ENCODE assay signal across 8 cellular contexts in the genomic region with DNA sequence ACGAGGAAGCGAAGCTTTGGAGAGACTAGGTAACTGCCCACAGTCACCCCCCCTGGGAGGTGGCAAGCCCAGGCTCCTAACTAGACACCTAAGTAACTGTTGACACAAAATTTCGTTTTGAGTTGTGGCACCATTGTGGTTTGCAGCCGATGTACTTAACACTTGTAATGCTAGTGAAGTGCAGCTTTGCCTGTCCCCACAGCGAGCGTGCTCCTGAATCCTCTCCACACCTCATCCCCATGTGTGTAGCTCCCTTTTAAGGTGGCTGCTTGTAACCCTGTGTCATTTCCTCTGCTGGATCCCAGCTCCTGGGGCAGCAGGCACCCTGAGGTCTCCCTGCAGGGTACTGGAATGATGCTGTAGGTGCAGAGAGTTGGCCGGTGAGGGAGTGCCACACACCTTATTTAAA.
DNase-seq lines count a peak whose midpoint lies in the region; ATAC-seq and TF ChIP-seq lines count a peak whose summit lies in the region.

No MANE protein-coding gene starts in this region.

- intact Hi-C loops in testis (cut with DNase I; ENCODE audit: low total_unique reads), result loop anchor here (10.0 kb wide), 1 partner anchor 263 kb away; no protein-coding TSS in a partner anchor
- intact Hi-C loops in CD4-positive, alpha-beta memory T cell (cut with micrococcal nuclease), result no loop called here
- intact Hi-C loops in activated naive CD4-positive, alpha-beta T cell treated with anti-CD3 and anti-CD28 coated beads for 36 hours (cut with micrococcal nuclease), result no loop called here

- H3K27me3 ChIP-seq in RWPE2 (ENCODE audit: insufficient read depth, poor library complexity, severe bottlenecking) (no peaks in the 10 kb centered on the region), testis (no peaks in the 10 kb centered on the region)
- no peaks in the 10 kb centered on the region for H3K27me3 ChIP-seq in CD4-positive, alpha-beta memory T cell (ENCODE audit: insufficient read depth, low read length)

- no peak for TF ChIP-seq POLR2A in testis (IDR thresholded peaks at IDR 0.05)

- peak overlapping the region; percentile 97 for H3K27ac ChIP-seq in RWPE2 (ENCODE audit: poor library complexity, severe bottlenecking)
- no peak overlapping the region for H3K27ac ChIP-seq in testis
- H3K27ac ChIP-seq in CD4-positive, alpha-beta memory T cell (ENCODE audit: low read depth, low read length), result no peak overlapping the region

- 65 to 74% methylated on average over 7 of the region's 7 CpGs for WGBS in testis, 2 donors

- CTCF ChIA-PET in CD4-positive, alpha-beta memory T cell (lab: Charles Lee; ENCODE audit: partially characterized antibody), result no interaction called here
- CTCF ChIA-PET in activated naive CD4-positive, alpha-beta T cell treated with anti-CD3 and anti-CD28 coated beads for 36 hours (lab: Charles Lee), result interaction anchor here (1.2 kb wide), 1 partner anchor 9 kb away, joined by 3 read pairs; no protein-coding TSS in a partner anchor

- ATAC-seq in GM19455 (IDR thresholded peaks at IDR 0.05; ENCODE audit: unreplicated experiment) (peak; percentile 53), HG03066 (IDR thresholded peaks at IDR 0.05; ENCODE audit: low read depth, unreplicated experiment) (peak; percentile 60), RWPE2 (ENCODE audit: low read depth) (peak; percentile 36; the same call in 2 of the 3 replicates)

- H3K27me3 Mint-ChIP-seq in CD4-positive, alpha-beta memory T cell, result peaks cover 0 to 5% of the 10 kb centered on the region in 2 donors
- peaks cover 2% of the 10 kb centered on the region for H3K27me3 Mint-ChIP-seq in activated naive CD4-positive, alpha-beta T cell treated with anti-CD3 and anti-CD28 coated beads for 36 hours (ENCODE audit: low read depth)

- peaks cover 18% of the 10 kb centered on the region for H3K36me3 ChIP-seq in RWPE2 (ENCODE audit: low read depth)
- H3K36me3 ChIP-seq in testis (ENCODE audit: low read depth, missing control alignments), result no peaks in the 10 kb centered on the region
- H3K36me3 ChIP-seq in CD4-positive, alpha-beta memory T cell (ENCODE audit: insufficient read depth, low read length), result no peaks in the 10 kb centered on the region

- peaks cover 0 to 13% (median 3%) of the 10 kb centered on the region in 8 donors for H3K9me3 Mint-ChIP-seq in CD4-positive, alpha-beta memory T cell
- H3K9me3 Mint-ChIP-seq in activated naive CD4-positive, alpha-beta T cell treated with anti-CD3 and anti-CD28 coated beads for 36 hours, result peaks cover 5% of the 10 kb centered on the region

- DNase-seq in RWPE2 (ENCODE audit: low spot score) (no peak), testis (no peak), SIG-M5 (lab: John Stamatoyannopoulos, UW) (no peak)
- DNase-seq in CD4-positive, alpha-beta memory T cell, result no peak
- DNase-seq in activated naive CD4-positive, alpha-beta T cell treated with anti-CD3 and anti-CD28 coated beads for 36 hours, result no peak

- TF ChIP-seq CTCF in RWPE2 (IDR thresholded peaks at IDR 0.05; ENCODE audit: poor library complexity, severe bottlenecking), result no peak
- TF ChIP-seq CTCF in testis (IDR thresholded peaks at IDR 0.05), result no peak

- H3K27ac Mint-ChIP-seq in CD4-positive, alpha-beta memory T cell, result no peak overlapping the region
- H3K27ac Mint-ChIP-seq in activated naive CD4-positive, alpha-beta T cell treated with anti-CD3 and anti-CD28 coated beads for 36 hours, result no peak overlapping the region

- no peaks in the 10 kb centered on the region for H3K4me1 Mint-ChIP-seq in CD4-positive, alpha-beta memory T cell
- H3K4me1 Mint-ChIP-seq in activated naive CD4-positive, alpha-beta T cell treated with anti-CD3 and anti-CD28 coated beads for 36 hours (ENCODE audit: low read depth), result no peaks in the 10 kb centered on the region

- H3K4me3 ChIP-seq in GM08714 (ENCODE audit: low read length) (peak overlapping the region; percentile 25; the same call in 1 of the 2 replicates), RWPE2 (ENCODE audit: severe bottlenecking) (no peak overlapping the region), testis (no peak overlapping the region)
- no peak overlapping the region for H3K4me3 ChIP-seq in CD4-positive, alpha-beta memory T cell (ENCODE audit: low read length in 2 of 2)

- POLR2A ChIA-PET in CD4-positive, alpha-beta memory T cell (lab: Charles Lee; ENCODE audit: partially characterized antibody), result no interaction called here

- H3K9me3 ChIP-seq in RWPE2 (ENCODE audit: severe bottlenecking) (peaks cover 11% of the 10 kb centered on the region), testis (no peaks in the 10 kb centered on the region)
- no peaks in the 10 kb centered on the region for H3K9me3 ChIP-seq in CD4-positive, alpha-beta memory T cell (ENCODE audit: control insufficient read depth in 1 of 2, low read length in 2 of 2)

- no peaks in the 10 kb centered on the region for H3K36me3 Mint-ChIP-seq in CD4-positive, alpha-beta memory T cell
- no peaks in the 10 kb centered on the region for H3K36me3 Mint-ChIP-seq in activated naive CD4-positive, alpha-beta T cell treated with anti-CD3 and anti-CD28 coated beads for 36 hours (ENCODE audit: low read depth)

- H3K4me1 ChIP-seq in RWPE2 (ENCODE audit: insufficient read depth, poor library complexity, severe bottlenecking) (peaks cover 40% of the 10 kb centered on the region), testis (no peaks in the 10 kb centered on the region)
- no peaks in the 10 kb centered on the region for H3K4me1 ChIP-seq in CD4-positive, alpha-beta memory T cell (ENCODE audit: insufficient read depth, low read length)

- H3K4me3 Mint-ChIP-seq in CD4-positive, alpha-beta memory T cell, result no peak overlapping the region
- no peak overlapping the region for H3K4me3 Mint-ChIP-seq in activated naive CD4-positive, alpha-beta T cell treated with anti-CD3 and anti-CD28 coated beads for 36 hours
